ENCODE assay signal across 1 cellular context in the genomic region with DNA sequence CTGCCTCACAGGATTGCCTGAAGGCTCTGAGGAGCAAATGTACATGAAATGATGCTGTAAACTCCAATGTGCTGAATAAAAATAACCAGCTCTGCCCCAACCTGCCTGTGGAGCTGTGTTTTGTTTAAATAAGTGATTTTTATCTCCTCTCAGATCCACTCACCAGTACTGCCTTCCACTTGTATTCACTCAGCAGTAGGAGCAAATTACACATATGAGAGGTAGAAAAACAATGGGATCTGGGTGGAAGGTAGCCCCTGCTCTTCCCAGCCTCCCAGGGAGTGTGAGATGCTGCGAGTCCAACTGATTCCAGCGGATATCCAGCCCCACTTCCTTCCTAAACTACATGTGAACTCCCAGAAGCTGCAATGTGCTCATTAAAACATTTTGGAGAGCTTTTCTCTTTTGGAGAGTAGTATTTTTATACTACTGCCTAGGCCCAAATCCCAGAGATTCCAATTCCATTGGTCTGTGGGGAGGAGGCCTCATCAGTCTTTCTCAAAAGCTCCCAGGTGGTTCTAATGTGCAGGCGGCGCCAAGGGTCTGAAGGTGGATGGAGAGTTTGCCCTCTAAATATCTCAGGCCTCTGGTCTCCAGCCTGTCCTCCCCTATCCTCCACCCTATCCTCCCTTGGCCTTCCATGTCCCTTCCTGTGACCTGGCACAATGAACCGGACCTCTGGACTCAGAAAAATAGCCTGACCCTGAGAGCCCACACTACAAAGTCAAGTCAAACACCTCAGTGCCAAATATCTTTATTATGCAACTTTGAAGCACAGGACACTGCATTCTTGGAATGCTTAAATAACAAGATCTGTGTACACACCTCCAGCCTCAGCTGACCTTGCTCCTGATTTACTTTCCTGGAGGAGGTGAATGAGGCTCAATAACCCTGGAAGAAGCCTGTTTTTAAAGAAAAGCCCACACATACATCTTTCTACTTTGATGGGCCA.
A peak's percentile ranks its signal among the peaks of the same experiment; 100 is the strongest.
TF ChIP-seq lines count a peak whose summit lies in the region.

No MANE protein-coding gene starts in this region.

TF ChIP-seq in HepG2, 621 proteins besides CTCF, POLR2A, EP300 and RAD21 (continued from another document and continues in another):
- TF ChIP-seq, protein P1, sequence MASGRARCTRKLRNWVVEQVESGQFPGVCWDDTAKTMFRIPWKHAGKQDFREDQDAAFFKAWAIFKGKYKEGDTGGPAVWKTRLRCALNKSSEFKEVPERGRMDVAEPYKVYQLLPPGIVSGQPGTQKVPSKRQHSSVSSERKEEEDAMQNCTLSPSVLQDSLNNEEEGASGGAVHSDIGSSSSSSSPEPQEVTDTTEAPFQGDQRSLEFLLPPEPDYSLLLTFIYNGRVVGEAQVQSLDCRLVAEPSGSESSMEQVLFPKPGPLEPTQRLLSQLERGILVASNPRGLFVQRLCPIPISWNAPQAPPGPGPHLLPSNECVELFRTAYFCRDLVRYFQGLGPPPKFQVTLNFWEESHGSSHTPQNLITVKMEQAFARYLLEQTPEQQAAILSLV (CRISPR knock-in tag; IDR thresholded peaks at IDR 0.05; ENCODE audit: borderline replicate concordance) = no peak
- TF ChIP-seq ZNF224 (CRISPR knock-in tag; IDR thresholded peaks at IDR 0.05) (no peak), MAFG (CRISPR knock-in tag; IDR thresholded peaks at IDR 0.05) (no peak), ZFP37 (CRISPR knock-in tag; IDR thresholded peaks at IDR 0.05; ENCODE audit: borderline replicate concordance) (no peak), GPN1 (CRISPR knock-in tag; IDR thresholded peaks at IDR 0.05; ENCODE audit: borderline replicate concordance) (no peak), SRY (CRISPR knock-in tag; IDR thresholded peaks at IDR 0.05) (no peak), ZSCAN20 (CRISPR knock-in tag; IDR thresholded peaks at IDR 0.05; ENCODE audit: borderline replicate concordance) (no peak), ZNF674 (CRISPR knock-in tag; IDR thresholded peaks at IDR 0.05; ENCODE audit: low read depth) (no peak), ZNF30 (CRISPR knock-in tag; IDR thresholded peaks at IDR 0.05) (no peak), ADNP (CRISPR knock-in tag; IDR thresholded peaks at IDR 0.05) (no peak), ESRRA (CRISPR knock-in tag; IDR thresholded peaks at IDR 0.05; ENCODE audit: low read depth) (peak; percentile 97), SMC3 (IDR thresholded peaks at IDR 0.05; ENCODE audit: low read length) (no peak), ZNF17 (CRISPR knock-in tag; IDR thresholded peaks at IDR 0.05) (no peak), MED8 (CRISPR knock-in tag; IDR thresholded peaks at IDR 0.05; ENCODE audit: insufficient replicate concordance) (peak; percentile 31), HNF4A (CRISPR knock-in tag; IDR thresholded peaks at IDR 0.05) (peak; percentile 98), ZNF501 (CRISPR knock-in tag; IDR thresholded peaks at IDR 0.05) (no peak), ZNF777 (CRISPR knock-in tag; IDR thresholded peaks at IDR 0.05) (no peak), SNRNP70 (IDR thresholded peaks at IDR 0.05; ENCODE audit: low read depth, low read length) (no peak), NAIF1 (CRISPR knock-in tag; IDR thresholded peaks at IDR 0.05; ENCODE audit: borderline replicate concordance) (no peak), ZNF781 (CRISPR knock-in tag; IDR thresholded peaks at IDR 0.05; ENCODE audit: borderline replicate concordance, not compliant biosample characterization) (no peak), ZNF776 (CRISPR knock-in tag; IDR thresholded peaks at IDR 0.05) (no peak), ZNF616 (CRISPR knock-in tag; IDR thresholded peaks at IDR 0.05; ENCODE audit: low read depth) (no peak), ZKSCAN5 (CRISPR knock-in tag; IDR thresholded peaks at IDR 0.05) (no peak), TBX3 (IDR thresholded peaks at IDR 0.05; ENCODE audit: borderline replicate concordance) (peak; percentile 88), DNMT3B (CRISPR knock-in tag; conservative IDR thresholded peaks at IDR 0.05) (no peak; the same call in 1 of the 2 replicates), RARG (CRISPR knock-in tag; IDR thresholded peaks at IDR 0.05; ENCODE audit: low read depth) (no peak), HNRNPLL (IDR thresholded peaks at IDR 0.05; ENCODE audit: low read depth, low read length, poor library complexity, severe bottlenecking) (no peak), ZNF737 (CRISPR knock-in tag; IDR thresholded peaks at IDR 0.05; ENCODE audit: borderline replicate concordance) (no peak), ZNF343 (CRISPR knock-in tag; IDR thresholded peaks at IDR 0.05) (no peak), TAF1 (CRISPR knock-in tag; IDR thresholded peaks at IDR 0.05) (no peak), ZSCAN25 (CRISPR knock-in tag; IDR thresholded peaks at IDR 0.05) (no peak), MED13 (CRISPR knock-in tag; IDR thresholded peaks at IDR 0.05) (peak; percentile 66; the same call in 1 of the 2 replicates), ZNF567 (CRISPR knock-in tag; IDR thresholded peaks at IDR 0.05; ENCODE audit: borderline replicate concordance) (0 out of 2 replicates have a peak, but pooled peaks have one; percentile 28), ZNF549 (CRISPR knock-in tag; IDR thresholded peaks at IDR 0.05) (no peak), SYNCRIP (IDR thresholded peaks at IDR 0.05; ENCODE audit: insufficient read depth, low read depth, low read length) (no peak), TBL1XR1 (IDR thresholded peaks at IDR 0.05; ENCODE audit: borderline replicate concordance, low read length, partially characterized antibody) (peak; percentile 90), ZNF101 (CRISPR knock-in tag; IDR thresholded peaks at IDR 0.05; ENCODE audit: borderline replicate concordance, low read depth) (no peak), HOXA7 (CRISPR knock-in tag; IDR thresholded peaks at IDR 0.05) (no peak), FOXK2 (IDR thresholded peaks at IDR 0.05) (no peak)
- TF ChIP-seq, protein P2, sequence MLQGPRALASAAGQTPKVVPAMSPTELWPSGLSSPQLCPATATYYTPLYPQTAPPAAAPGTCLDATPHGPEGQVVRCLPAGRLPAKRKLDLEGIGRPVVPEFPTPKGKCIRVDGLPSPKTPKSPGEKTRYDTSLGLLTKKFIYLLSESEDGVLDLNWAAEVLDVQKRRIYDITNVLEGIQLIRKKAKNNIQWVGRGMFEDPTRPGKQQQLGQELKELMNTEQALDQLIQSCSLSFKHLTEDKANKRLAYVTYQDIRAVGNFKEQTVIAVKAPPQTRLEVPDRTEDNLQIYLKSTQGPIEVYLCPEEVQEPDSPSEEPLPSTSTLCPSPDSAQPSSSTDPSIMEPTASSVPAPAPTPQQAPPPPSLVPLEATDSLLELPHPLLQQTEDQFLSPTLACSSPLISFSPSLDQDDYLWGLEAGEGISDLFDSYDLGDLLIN (CRISPR knock-in tag; IDR thresholded peaks at IDR 0.05; ENCODE audit: borderline replicate concordance) = no peak
- TF ChIP-seq, protein P3, sequence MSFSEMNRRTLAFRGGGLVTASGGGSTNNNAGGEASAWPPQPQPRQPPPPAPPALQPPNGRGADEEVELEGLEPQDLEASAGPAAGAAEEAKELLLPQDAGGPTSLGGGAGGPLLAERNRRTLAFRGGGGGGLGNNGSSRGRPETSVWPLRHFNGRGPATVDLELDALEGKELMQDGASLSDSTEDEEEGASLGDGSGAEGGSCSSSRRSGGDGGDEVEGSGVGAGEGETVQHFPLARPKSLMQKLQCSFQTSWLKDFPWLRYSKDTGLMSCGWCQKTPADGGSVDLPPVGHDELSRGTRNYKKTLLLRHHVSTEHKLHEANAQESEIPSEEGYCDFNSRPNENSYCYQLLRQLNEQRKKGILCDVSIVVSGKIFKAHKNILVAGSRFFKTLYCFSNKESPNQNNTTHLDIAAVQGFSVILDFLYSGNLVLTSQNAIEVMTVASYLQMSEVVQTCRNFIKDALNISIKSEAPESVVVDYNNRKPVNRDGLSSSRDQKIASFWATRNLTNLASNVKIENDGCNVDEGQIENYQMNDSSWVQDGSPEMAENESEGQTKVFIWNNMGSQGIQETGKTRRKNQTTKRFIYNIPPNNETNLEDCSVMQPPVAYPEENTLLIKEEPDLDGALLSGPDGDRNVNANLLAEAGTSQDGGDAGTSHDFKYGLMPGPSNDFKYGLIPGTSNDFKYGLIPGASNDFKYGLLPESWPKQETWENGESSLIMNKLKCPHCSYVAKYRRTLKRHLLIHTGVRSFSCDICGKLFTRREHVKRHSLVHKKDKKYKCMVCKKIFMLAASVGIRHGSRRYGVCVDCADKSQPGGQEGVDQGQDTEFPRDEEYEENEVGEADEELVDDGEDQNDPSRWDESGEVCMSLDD (CRISPR knock-in tag; IDR thresholded peaks at IDR 0.05; ENCODE audit: borderline replicate concordance) = no peak
- TF ChIP-seq, protein P4, sequence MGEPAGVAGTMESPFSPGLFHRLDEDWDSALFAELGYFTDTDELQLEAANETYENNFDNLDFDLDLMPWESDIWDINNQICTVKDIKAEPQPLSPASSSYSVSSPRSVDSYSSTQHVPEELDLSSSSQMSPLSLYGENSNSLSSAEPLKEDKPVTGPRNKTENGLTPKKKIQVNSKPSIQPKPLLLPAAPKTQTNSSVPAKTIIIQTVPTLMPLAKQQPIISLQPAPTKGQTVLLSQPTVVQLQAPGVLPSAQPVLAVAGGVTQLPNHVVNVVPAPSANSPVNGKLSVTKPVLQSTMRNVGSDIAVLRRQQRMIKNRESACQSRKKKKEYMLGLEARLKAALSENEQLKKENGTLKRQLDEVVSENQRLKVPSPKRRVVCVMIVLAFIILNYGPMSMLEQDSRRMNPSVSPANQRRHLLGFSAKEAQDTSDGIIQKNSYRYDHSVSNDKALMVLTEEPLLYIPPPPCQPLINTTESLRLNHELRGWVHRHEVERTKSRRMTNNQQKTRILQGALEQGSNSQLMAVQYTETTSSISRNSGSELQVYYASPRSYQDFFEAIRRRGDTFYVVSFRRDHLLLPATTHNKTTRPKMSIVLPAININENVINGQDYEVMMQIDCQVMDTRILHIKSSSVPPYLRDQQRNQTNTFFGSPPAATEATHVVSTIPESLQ (CRISPR knock-in tag; conservative IDR thresholded peaks at IDR 0.05) = no peak
- TF ChIP-seq, protein P5, sequence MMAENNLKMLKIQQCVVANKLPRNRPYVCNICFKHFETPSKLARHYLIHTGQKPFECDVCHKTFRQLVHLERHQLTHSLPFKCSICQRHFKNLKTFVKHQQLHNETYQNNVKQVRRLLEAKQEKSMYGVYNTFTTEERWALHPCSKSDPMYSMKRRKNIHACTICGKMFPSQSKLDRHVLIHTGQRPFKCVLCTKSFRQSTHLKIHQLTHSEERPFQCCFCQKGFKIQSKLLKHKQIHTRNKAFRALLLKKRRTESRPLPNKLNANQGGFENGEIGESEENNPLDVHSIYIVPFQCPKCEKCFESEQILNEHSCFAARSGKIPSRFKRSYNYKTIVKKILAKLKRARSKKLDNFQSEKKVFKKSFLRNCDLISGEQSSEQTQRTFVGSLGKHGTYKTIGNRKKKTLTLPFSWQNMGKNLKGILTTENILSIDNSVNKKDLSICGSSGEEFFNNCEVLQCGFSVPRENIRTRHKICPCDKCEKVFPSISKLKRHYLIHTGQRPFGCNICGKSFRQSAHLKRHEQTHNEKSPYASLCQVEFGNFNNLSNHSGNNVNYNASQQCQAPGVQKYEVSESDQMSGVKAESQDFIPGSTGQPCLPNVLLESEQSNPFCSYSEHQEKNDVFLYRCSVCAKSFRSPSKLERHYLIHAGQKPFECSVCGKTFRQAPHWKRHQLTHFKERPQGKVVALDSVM (CRISPR knock-in tag; IDR thresholded peaks at IDR 0.05) = peak; percentile 93
- TF ChIP-seq, protein P6, sequence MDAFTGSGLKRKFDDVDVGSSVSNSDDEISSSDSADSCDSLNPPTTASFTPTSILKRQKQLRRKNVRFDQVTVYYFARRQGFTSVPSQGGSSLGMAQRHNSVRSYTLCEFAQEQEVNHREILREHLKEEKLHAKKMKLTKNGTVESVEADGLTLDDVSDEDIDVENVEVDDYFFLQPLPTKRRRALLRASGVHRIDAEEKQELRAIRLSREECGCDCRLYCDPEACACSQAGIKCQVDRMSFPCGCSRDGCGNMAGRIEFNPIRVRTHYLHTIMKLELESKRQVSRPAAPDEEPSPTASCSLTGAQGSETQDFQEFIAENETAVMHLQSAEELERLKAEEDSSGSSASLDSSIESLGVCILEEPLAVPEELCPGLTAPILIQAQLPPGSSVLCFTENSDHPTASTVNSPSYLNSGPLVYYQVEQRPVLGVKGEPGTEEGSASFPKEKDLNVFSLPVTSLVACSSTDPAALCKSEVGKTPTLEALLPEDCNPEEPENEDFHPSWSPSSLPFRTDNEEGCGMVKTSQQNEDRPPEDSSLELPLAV (CRISPR knock-in tag; conservative IDR thresholded peaks at IDR 0.05; ENCODE audit: low read depth) = no peak
- TF ChIP-seq, protein P7, sequence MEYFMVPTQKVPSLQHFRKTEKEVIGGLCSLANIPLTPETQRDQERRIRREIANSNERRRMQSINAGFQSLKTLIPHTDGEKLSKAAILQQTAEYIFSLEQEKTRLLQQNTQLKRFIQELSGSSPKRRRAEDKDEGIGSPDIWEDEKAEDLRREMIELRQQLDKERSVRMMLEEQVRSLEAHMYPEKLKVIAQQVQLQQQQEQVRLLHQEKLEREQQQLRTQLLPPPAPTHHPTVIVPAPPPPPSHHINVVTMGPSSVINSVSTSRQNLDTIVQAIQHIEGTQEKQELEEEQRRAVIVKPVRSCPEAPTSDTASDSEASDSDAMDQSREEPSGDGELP (IDR thresholded peaks at IDR 0.05; ENCODE audit: borderline replicate concordance, low read depth) = peak; percentile 89
- TF ChIP-seq, protein P8, sequence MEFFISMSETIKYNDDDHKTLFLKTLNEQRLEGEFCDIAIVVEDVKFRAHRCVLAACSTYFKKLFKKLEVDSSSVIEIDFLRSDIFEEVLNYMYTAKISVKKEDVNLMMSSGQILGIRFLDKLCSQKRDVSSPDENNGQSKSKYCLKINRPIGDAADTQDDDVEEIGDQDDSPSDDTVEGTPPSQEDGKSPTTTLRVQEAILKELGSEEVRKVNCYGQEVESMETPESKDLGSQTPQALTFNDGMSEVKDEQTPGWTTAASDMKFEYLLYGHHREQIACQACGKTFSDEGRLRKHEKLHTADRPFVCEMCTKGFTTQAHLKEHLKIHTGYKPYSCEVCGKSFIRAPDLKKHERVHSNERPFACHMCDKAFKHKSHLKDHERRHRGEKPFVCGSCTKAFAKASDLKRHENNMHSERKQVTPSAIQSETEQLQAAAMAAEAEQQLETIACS (CRISPR knock-in tag; IDR thresholded peaks at IDR 0.05) = no peak
- TF ChIP-seq, protein P9, sequence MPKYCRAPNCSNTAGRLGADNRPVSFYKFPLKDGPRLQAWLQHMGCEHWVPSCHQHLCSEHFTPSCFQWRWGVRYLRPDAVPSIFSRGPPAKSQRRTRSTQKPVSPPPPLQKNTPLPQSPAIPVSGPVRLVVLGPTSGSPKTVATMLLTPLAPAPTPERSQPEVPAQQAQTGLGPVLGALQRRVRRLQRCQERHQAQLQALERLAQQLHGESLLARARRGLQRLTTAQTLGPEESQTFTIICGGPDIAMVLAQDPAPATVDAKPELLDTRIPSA (CRISPR knock-in tag; IDR thresholded peaks at IDR 0.05; ENCODE audit: borderline replicate concordance) = no peak
- TF ChIP-seq, protein P10, sequence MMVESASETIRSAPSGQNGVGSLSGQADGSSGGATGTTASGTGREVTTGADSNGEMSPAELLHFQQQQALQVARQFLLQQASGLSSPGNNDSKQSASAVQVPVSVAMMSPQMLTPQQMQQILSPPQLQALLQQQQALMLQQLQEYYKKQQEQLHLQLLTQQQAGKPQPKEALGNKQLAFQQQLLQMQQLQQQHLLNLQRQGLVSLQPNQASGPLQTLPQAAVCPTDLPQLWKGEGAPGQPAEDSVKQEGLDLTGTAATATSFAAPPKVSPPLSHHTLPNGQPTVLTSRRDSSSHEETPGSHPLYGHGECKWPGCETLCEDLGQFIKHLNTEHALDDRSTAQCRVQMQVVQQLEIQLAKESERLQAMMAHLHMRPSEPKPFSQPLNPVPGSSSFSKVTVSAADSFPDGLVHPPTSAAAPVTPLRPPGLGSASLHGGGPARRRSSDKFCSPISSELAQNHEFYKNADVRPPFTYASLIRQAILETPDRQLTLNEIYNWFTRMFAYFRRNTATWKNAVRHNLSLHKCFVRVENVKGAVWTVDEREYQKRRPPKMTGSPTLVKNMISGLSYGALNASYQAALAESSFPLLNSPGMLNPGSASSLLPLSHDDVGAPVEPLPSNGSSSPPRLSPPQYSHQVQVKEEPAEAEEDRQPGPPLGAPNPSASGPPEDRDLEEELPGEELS (CRISPR knock-in tag; IDR thresholded peaks at IDR 0.05) = peak; percentile 92
